ENCODE assay signal across 1 cellular context in the genomic region with DNA sequence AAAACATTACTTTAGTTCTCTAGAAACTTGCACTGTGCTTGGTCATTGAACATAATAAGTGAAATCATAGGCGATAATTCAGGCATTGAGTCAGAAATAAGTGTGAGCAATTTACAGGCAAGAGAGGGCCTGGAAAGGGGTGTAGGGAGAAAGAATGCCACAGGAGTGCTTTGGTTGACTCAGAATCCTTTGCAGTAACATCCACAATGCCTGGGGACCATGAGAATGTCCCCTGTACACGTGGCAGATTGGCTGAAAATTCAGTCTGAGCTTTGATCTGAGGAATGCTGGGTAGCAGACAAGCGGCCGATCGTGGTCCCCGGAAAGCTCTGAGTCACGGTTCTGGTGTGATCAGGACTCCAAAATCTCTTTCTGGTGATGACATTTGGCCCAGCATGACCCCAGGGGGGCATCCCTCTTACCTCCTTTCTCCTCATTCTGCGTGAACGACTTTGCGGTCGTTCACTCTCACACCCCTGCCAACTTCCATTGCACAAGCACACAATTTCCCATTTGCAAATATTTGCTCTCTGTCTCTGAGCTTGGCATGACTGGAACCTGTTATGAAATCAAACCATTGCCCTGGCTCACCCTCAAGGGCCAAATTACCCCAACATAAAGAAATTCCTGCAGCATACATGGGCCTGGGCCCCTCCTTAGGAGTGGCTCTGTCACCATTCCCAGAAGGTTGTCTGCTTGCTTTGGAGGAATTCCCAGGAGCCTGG.
TF ChIP-seq lines count a peak whose summit lies in the region.

No MANE protein-coding gene starts in this region.

TF ChIP-seq in HepG2, 621 proteins besides CTCF, POLR2A, EP300 and RAD21 (continued from another document and continues in another):
- TF ChIP-seq, protein P1, sequence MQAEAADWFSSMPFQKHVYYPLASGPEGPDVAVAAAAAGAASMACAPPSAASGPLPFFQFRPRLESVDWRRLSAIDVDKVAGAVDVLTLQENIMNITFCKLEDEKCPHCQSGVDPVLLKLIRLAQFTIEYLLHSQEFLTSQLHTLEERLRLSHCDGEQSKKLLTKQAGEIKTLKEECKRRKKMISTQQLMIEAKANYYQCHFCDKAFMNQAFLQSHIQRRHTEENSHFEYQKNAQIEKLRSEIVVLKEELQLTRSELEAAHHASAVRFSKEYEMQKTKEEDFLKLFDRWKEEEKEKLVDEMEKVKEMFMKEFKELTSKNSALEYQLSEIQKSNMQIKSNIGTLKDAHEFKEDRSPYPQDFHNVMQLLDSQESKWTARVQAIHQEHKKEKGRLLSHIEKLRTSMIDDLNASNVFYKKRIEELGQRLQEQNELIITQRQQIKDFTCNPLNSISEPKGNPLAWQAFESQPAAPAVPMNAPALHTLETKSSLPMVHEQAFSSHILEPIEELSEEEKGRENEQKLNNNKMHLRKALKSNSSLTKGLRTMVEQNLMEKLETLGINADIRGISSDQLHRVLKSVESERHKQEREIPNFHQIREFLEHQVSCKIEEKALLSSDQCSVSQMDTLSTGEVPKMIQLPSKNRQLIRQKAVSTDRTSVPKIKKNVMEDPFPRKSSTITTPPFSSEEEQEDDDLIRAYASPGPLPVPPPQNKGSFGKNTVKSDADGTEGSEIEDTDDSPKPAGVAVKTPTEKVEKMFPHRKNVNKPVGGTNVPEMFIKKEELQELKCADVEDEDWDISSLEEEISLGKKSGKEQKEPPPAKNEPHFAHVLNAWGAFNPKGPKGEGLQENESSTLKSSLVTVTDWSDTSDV (CRISPR knock-in tag; IDR thresholded peaks at IDR 0.05): no peak
- TF ChIP-seq, protein P2, sequence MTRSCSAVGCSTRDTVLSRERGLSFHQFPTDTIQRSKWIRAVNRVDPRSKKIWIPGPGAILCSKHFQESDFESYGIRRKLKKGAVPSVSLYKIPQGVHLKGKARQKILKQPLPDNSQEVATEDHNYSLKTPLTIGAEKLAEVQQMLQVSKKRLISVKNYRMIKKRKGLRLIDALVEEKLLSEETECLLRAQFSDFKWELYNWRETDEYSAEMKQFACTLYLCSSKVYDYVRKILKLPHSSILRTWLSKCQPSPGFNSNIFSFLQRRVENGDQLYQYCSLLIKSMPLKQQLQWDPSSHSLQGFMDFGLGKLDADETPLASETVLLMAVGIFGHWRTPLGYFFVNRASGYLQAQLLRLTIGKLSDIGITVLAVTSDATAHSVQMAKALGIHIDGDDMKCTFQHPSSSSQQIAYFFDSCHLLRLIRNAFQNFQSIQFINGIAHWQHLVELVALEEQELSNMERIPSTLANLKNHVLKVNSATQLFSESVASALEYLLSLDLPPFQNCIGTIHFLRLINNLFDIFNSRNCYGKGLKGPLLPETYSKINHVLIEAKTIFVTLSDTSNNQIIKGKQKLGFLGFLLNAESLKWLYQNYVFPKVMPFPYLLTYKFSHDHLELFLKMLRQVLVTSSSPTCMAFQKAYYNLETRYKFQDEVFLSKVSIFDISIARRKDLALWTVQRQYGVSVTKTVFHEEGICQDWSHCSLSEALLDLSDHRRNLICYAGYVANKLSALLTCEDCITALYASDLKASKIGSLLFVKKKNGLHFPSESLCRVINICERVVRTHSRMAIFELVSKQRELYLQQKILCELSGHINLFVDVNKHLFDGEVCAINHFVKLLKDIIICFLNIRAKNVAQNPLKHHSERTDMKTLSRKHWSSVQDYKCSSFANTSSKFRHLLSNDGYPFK (CRISPR knock-in tag; IDR thresholded peaks at IDR 0.05; ENCODE audit: borderline replicate concordance): peak; percentile 31; the same call in 1 of the 2 replicates
- TF ChIP-seq CCAR2 (optimal IDR thresholded peaks at IDR 0.05; ENCODE audit: low read depth, low read length) (no peak), ZNF563 (CRISPR knock-in tag; IDR thresholded peaks at IDR 0.05) (peak; percentile 77; the same call in 1 of the 2 replicates), ATF1 (CRISPR knock-in tag; IDR thresholded peaks at IDR 0.05) (peak; percentile 79), ZNF382 (CRISPR knock-in tag; IDR thresholded peaks at IDR 0.05; ENCODE audit: borderline replicate concordance) (no peak), PCBP2 (optimal IDR thresholded peaks at IDR 0.05; ENCODE audit: low read depth, low read length, poor library complexity, severe bottlenecking) (no peak), ZNF850 (CRISPR knock-in tag; conservative IDR thresholded peaks at IDR 0.05) (no peak), ZNF143 (CRISPR knock-in tag; IDR thresholded peaks at IDR 0.05) (peak; percentile 85), KLF6 (CRISPR knock-in tag; IDR thresholded peaks at IDR 0.05) (peak; percentile 56; the same call in 1 of the 2 replicates), CBX5 (CRISPR knock-in tag; IDR thresholded peaks at IDR 0.05; ENCODE audit: borderline replicate concordance) (peak; percentile 93; the same call in 1 of the 2 replicates), NFYC (CRISPR knock-in tag; IDR thresholded peaks at IDR 0.05) (no peak), ZFAT (CRISPR knock-in tag; conservative IDR thresholded peaks at IDR 0.05) (0 out of 2 replicates have a peak, but pooled peaks have one; percentile 50), RARA (CRISPR knock-in tag; IDR thresholded peaks at IDR 0.05) (peak; percentile 98), JDP2 (CRISPR knock-in tag; IDR thresholded peaks at IDR 0.05; ENCODE audit: borderline replicate concordance) (no peak), ELF4 (CRISPR knock-in tag; IDR thresholded peaks at IDR 0.05; ENCODE audit: borderline replicate concordance) (no peak), ZSCAN12 (CRISPR knock-in tag; IDR thresholded peaks at IDR 0.05) (no peak; the same call in 1 of the 2 replicates)
- TF ChIP-seq, protein P3, sequence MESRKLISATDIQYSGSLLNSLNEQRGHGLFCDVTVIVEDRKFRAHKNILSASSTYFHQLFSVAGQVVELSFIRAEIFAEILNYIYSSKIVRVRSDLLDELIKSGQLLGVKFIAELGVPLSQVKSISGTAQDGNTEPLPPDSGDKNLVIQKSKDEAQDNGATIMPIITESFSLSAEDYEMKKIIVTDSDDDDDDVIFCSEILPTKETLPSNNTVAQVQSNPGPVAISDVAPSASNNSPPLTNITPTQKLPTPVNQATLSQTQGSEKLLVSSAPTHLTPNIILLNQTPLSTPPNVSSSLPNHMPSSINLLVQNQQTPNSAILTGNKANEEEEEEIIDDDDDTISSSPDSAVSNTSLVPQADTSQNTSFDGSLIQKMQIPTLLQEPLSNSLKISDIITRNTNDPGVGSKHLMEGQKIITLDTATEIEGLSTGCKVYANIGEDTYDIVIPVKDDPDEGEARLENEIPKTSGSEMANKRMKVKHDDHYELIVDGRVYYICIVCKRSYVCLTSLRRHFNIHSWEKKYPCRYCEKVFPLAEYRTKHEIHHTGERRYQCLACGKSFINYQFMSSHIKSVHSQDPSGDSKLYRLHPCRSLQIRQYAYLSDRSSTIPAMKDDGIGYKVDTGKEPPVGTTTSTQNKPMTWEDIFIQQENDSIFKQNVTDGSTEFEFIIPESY (CRISPR knock-in tag; IDR thresholded peaks at IDR 0.05): peak; percentile 79
- TF ChIP-seq, protein P4, sequence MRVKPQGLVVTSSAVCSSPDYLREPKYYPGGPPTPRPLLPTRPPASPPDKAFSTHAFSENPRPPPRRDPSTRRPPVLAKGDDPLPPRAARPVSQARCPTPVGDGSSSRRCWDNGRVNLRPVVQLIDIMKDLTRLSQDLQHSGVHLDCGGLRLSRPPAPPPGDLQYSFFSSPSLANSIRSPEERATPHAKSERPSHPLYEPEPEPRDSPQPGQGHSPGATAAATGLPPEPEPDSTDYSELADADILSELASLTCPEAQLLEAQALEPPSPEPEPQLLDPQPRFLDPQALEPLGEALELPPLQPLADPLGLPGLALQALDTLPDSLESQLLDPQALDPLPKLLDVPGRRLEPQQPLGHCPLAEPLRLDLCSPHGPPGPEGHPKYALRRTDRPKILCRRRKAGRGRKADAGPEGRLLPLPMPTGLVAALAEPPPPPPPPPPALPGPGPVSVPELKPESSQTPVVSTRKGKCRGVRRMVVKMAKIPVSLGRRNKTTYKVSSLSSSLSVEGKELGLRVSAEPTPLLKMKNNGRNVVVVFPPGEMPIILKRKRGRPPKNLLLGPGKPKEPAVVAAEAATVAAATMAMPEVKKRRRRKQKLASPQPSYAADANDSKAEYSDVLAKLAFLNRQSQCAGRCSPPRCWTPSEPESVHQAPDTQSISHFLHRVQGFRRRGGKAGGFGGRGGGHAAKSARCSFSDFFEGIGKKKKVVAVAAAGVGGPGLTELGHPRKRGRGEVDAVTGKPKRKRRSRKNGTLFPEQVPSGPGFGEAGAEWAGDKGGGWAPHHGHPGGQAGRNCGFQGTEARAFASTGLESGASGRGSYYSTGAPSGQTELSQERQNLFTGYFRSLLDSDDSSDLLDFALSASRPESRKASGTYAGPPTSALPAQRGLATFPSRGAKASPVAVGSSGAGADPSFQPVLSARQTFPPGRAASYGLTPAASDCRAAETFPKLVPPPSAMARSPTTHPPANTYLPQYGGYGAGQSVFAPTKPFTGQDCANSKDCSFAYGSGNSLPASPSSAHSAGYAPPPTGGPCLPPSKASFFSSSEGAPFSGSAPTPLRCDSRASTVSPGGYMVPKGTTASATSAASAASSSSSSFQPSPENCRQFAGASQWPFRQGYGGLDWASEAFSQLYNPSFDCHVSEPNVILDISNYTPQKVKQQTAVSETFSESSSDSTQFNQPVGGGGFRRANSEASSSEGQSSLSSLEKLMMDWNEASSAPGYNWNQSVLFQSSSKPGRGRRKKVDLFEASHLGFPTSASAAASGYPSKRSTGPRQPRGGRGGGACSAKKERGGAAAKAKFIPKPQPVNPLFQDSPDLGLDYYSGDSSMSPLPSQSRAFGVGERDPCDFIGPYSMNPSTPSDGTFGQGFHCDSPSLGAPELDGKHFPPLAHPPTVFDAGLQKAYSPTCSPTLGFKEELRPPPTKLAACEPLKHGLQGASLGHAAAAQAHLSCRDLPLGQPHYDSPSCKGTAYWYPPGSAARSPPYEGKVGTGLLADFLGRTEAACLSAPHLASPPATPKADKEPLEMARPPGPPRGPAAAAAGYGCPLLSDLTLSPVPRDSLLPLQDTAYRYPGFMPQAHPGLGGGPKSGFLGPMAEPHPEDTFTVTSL (CRISPR knock-in tag; IDR thresholded peaks at IDR 0.05; ENCODE audit: borderline replicate concordance): peak; percentile 86; the same call in 1 of the 2 replicates
- TF ChIP-seq, protein P5, sequence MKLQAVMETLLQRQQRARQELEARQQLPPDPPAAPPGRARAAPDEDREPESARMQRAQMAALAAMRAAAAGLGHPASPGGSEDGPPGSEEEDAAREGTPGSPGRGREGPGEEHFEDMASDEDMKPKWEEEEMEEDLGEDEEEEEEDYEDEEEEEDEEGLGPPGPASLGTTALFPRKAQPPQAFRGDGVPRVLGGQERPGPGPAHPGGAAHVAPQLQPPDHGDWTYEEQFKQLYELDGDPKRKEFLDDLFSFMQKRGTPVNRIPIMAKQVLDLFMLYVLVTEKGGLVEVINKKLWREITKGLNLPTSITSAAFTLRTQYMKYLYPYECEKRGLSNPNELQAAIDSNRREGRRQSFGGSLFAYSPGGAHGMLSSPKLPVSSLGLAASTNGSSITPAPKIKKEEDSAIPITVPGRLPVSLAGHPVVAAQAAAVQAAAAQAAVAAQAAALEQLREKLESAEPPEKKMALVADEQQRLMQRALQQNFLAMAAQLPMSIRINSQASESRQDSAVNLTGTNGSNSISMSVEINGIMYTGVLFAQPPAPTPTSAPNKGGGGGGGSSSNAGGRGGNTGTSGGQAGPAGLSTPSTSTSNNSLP (IDR thresholded peaks at IDR 0.05; ENCODE audit: low read depth, low read length): peak; percentile 64; the same call in 1 of the 2 replicates
- TF ChIP-seq, protein P6, sequence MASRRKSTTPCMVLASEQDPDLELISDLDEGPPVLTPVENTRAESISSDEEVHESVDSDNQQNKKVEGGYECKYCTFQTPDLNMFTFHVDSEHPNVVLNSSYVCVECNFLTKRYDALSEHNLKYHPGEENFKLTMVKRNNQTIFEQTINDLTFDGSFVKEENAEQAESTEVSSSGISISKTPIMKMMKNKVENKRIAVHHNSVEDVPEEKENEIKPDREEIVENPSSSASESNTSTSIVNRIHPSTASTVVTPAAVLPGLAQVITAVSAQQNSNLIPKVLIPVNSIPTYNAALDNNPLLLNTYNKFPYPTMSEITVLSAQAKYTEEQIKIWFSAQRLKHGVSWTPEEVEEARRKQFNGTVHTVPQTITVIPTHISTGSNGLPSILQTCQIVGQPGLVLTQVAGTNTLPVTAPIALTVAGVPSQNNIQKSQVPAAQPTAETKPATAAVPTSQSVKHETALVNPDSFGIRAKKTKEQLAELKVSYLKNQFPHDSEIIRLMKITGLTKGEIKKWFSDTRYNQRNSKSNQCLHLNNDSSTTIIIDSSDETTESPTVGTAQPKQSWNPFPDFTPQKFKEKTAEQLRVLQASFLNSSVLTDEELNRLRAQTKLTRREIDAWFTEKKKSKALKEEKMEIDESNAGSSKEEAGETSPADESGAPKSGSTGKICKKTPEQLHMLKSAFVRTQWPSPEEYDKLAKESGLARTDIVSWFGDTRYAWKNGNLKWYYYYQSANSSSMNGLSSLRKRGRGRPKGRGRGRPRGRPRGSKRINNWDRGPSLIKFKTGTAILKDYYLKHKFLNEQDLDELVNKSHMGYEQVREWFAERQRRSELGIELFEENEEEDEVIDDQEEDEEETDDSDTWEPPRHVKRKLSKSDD (CRISPR knock-in tag; IDR thresholded peaks at IDR 0.05; ENCODE audit: low read depth): peak; percentile 65; the same call in 1 of the 2 replicates
- TF ChIP-seq, protein P7, sequence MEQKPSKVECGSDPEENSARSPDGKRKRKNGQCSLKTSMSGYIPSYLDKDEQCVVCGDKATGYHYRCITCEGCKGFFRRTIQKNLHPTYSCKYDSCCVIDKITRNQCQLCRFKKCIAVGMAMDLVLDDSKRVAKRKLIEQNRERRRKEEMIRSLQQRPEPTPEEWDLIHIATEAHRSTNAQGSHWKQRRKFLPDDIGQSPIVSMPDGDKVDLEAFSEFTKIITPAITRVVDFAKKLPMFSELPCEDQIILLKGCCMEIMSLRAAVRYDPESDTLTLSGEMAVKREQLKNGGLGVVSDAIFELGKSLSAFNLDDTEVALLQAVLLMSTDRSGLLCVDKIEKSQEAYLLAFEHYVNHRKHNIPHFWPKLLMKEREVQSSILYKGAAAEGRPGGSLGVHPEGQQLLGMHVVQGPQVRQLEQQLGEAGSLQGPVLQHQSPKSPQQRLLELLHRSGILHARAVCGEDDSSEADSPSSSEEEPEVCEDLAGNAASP (CRISPR knock-in tag; IDR thresholded peaks at IDR 0.05; ENCODE audit: borderline replicate concordance): peak; percentile 98
- TF ChIP-seq, protein P8, sequence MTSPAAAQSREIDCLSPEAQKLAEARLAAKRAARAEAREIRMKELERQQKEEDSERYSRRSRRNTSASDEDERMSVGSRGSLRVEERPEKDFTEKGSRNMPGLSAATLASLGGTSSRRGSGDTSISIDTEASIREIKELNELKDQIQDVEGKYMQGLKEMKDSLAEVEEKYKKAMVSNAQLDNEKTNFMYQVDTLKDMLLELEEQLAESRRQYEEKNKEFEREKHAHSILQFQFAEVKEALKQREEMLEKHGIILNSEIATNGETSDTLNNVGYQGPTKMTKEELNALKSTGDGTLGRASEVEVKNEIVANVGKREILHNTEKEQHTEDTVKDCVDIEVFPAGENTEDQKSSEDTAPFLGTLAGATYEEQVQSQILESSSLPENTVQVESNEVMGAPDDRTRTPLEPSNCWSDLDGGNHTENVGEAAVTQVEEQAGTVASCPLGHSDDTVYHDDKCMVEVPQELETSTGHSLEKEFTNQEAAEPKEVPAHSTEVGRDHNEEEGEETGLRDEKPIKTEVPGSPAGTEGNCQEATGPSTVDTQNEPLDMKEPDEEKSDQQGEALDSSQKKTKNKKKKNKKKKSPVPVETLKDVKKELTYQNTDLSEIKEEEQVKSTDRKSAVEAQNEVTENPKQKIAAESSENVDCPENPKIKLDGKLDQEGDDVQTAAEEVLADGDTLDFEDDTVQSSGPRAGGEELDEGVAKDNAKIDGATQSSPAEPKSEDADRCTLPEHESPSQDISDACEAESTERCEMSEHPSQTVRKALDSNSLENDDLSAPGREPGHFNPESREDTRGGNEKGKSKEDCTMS (CRISPR knock-in tag; conservative IDR thresholded peaks at IDR 0.05): no peak
- TF ChIP-seq, protein P9, sequence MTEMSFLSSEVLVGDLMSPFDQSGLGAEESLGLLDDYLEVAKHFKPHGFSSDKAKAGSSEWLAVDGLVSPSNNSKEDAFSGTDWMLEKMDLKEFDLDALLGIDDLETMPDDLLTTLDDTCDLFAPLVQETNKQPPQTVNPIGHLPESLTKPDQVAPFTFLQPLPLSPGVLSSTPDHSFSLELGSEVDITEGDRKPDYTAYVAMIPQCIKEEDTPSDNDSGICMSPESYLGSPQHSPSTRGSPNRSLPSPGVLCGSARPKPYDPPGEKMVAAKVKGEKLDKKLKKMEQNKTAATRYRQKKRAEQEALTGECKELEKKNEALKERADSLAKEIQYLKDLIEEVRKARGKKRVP (CRISPR knock-in tag; IDR thresholded peaks at IDR 0.05): peak in 1 of 2 experiments; percentile 89; a peak in 2 of 4 replicates
